In genomic region chr2:133504566-133505505, GRCh38 we compare ENCODE assay signal across 13 cellular contexts.
A peak's percentile ranks its signal among the peaks of the same experiment; 100 is the strongest.
DNase-seq lines count a peak whose midpoint lies in the region; ATAC-seq, FAIRE-seq and TF ChIP-seq lines count a peak whose summit lies in the region.
"Had no signal": no experiment of that assay in that cellular context is flagged by ENCODE, and none has a peak within 500 bp of the region (broad histone marks: within the 10 kb centered on the region; RNA-seq: fewer than 3 reads in every experiment).

No MANE protein-coding gene starts in this region.

- no peak overlapping the region for H3K9ac ChIP-seq in keratinocyte (ENCODE audit: control insufficient read depth, extremely low read depth, insufficient read depth, low read length)

- peak overlapping the region; percentile 29 for H3K4me2 ChIP-seq in keratinocyte (ENCODE audit: control insufficient read depth, extremely low read depth, insufficient read depth, low read depth, low read length)

- intact Hi-C loops in breast epithelium (cut with DNase I; ENCODE audit: low total_unique reads), result no loop called here

- dilution Hi-C loops in keratinocyte (cut with MboI; ENCODE audit: extremely low pct_ligation_motif_present, low sequenced_read_pairs), result no loop called here

- peaks cover 7 to 12% of the 10 kb centered on the region in 2 donors for H3K4me1 ChIP-seq in breast epithelium
- H3K4me1 ChIP-seq in keratinocyte (ENCODE audit: control insufficient read depth, extremely low read depth, insufficient read depth, low read length), result peaks cover 34% of the 10 kb centered on the region
- H3K4me1 ChIP-seq in tibial nerve, result peaks cover 0 to 21% (median 0%) of the 10 kb centered on the region in 4 donors

- H3K27ac ChIP-seq in breast epithelium, result peak overlapping the region; percentile 50 to 52
- peak overlapping the region; percentile 51 for H3K27ac ChIP-seq in keratinocyte (ENCODE audit: control insufficient read depth, insufficient read depth, low read length)
- peak overlapping the region in 1 of 4 donors; percentile 41 for H3K27ac ChIP-seq in tibial nerve
- H3K27ac ChIP-seq: WERI-Rb-1 had no signal

- no peaks in the 10 kb centered on the region for H3K9me1 ChIP-seq in keratinocyte (ENCODE audit: control insufficient read depth, extremely low read depth, insufficient read depth, low read length)

- H3K36me3 ChIP-seq in breast epithelium (no peaks in the 10 kb centered on the region), keratinocyte (ENCODE audit: control insufficient read depth in 2 of 2, extremely low read depth in 1 of 2, insufficient read depth in 2 of 2, low read length in 2 of 2) (no peaks in the 10 kb centered on the region), tibial nerve (no peaks in the 10 kb centered on the region)
- H3K36me3 ChIP-seq: WERI-Rb-1 had no signal

- FAIRE-seq in keratinocyte (lab: Jason Lieb, UNC), result peak; percentile 74

- DNase-seq in SIG-M5 treated with dmso at 0.1 percent for 504 hours (lab: John Stamatoyannopoulos, UW; ENCODE audit: unreplicated experiment), result peak; percentile 33
- DNase-seq in SIG-M5 (lab: John Stamatoyannopoulos, UW), result no peak
- DNase-seq in breast epithelium (ENCODE audit: low spot score in 2 of 2), result peak; percentile 56 to 68
- DNase-seq in keratinocyte (ENCODE audit: low read depth, low spot score), result peak; percentile 41
- peak; percentile 21 to 24 for DNase-seq in tibial nerve (ENCODE audit: low spot score in 2 of 2)
- no peak for DNase-seq in NCI-H2107 (lab: John Stamatoyannopoulos, UW)
- DNase-seq: activated naive CD4-positive, alpha-beta T cell treated with anti-CD3 and anti-CD28 coated beads, Interleukin-2, amount 10 ng/mL, durations not matched to agents 7 days and 5 days; Karpas-422; NK-92 treated with Interleukin-12 subunit alpha and Interleukin-12 subunit beta, amount 100 ng/mL, for 24 hours; stimulated activated CD4-positive, alpha-beta T cell treated with anti-CD3 and anti-CD28 coated beads, Interleukin-4, amount 100 ng/mL, for 4 hours; WERI-Rb-1 had no signal

- H4K20me1 ChIP-seq in keratinocyte (ENCODE audit: control insufficient read depth, extremely low read depth, insufficient read depth, low read length), result no peaks in the 10 kb centered on the region

- WGBS in tibial nerve, 2 donors, result 37 to 44% methylated on average over 4 of the region's 4 CpGs

- no peaks in the 10 kb centered on the region for H3K9me3 ChIP-seq in breast epithelium
- H3K9me3 ChIP-seq in keratinocyte (ENCODE audit: control insufficient read depth, low read depth, low read length), result no peaks in the 10 kb centered on the region
- no peaks in the 10 kb centered on the region for H3K9me3 ChIP-seq in tibial nerve

- no peak overlapping the region for H3K4me3 ChIP-seq in breast epithelium
- no peak overlapping the region for H3K4me3 ChIP-seq in keratinocyte (ENCODE audit: control insufficient read depth in 2 of 3, extremely low read depth in 1 of 3, insufficient read depth in 2 of 3, low read depth in 1 of 3, low read length in 3 of 3)
- H3K4me3 ChIP-seq in tibial nerve, result no peak overlapping the region

- TF ChIP-seq CTCF in breast epithelium (IDR thresholded peaks at IDR 0.05) (no peak), keratinocyte (optimal IDR thresholded peaks at IDR 0.05 in 1 of 3, IDR thresholded peaks at IDR 0.05 in 1 of 3, conservative IDR thresholded peaks at IDR 0.05 in 1 of 3; ENCODE audit: extremely low read depth in 1 of 3, insufficient read depth in 2 of 3, low read length in 3 of 3) (no peak), tibial nerve (IDR thresholded peaks at IDR 0.05) (no peak)

- ATAC-seq in GM21528 (IDR thresholded peaks at IDR 0.05; ENCODE audit: low FRiP score, unreplicated experiment), result no peak
- ATAC-seq in GM18867 (IDR thresholded peaks at IDR 0.05; ENCODE audit: unreplicated experiment), result no peak

- no peak for TF ChIP-seq EP300 in tibial nerve (IDR thresholded peaks at IDR 0.05)

- TF ChIP-seq POLR2A in breast epithelium (IDR thresholded peaks at IDR 0.05) (no peak), tibial nerve (IDR thresholded peaks at IDR 0.05) (no peak)

- H3K27me3 ChIP-seq in breast epithelium (no peaks in the 10 kb centered on the region), keratinocyte (ENCODE audit: control insufficient read depth, extremely low read depth, insufficient read depth, low read length) (no peaks in the 10 kb centered on the region), tibial nerve (no peaks in the 10 kb centered on the region)

- H3K79me2 ChIP-seq in keratinocyte (ENCODE audit: control insufficient read depth, insufficient read depth, low read length), result no peaks in the 10 kb centered on the region

- H2AFZ ChIP-seq in keratinocyte (ENCODE audit: control insufficient read depth, low read length), result no peak overlapping the region

Comparison
In these comparisons a context has a peak if more than half of its experiments do, and no peak if none do; other contexts are left out.
1. DNase-seq: peak in SIG-M5 treated with dmso at 0.1 percent for 504 hours (single experiment), breast epithelium (2 of 2), keratinocyte (single experiment) and tibial nerve (2 of 2); none in SIG-M5 (single experiment) and NCI-H2107 (single experiment).